Comparison of ENCODE assay signal across 8 cellular contexts in the genomic region with DNA sequence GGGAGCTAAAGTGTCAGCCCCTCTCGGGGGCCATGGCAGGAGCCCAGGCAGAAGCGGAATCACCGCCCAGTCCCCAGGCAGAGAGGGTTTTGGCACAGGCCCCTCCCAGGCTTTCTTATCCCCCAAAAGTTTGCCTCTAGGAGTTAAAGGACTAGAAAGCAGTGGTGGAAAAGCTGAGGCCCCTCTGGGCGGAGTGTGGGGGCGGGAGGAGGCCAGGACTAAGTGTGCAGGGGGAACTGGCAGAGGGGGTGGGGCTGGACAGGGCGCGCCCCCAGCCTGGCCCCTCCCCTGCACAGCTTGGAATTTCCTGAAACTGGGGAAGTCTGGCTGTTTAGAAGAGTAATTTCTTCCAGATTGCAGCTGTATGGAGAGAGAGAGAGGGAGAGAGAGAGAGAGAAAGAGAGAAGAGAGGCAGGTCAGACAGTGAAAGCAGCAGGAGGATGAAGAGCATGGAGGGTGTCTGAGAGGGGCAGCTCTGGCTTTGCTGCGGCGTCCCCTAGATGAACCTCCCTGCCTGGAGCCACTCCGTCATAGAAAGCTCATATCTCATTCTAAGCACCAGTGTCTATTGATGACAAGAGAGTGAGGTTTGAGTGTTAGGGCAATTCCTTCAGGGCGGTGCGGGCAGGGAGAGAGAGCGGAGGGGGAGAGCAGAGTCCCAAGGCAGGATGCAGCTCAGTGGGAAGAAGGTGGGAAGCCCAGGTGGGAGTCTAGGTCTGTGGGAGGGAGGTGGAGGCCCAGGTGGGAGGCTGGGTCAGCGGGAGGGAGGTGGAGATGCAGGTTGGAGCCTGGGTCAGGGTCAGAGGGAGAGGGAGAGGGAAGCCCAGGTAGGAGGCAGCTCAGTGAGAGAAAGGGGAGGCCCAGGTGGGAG.
DNase-seq lines count a peak whose midpoint lies in the region; ATAC-seq and TF ChIP-seq lines count a peak whose summit lies in the region.

A gene with protein sequence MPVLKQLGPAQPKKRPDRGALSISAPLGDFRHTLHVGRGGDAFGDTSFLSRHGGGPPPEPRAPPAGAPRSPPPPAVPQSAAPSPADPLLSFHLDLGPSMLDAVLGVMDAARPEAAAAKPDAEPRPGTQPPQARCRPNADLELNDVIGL (minus strand): TSS at position 226 of the 871 bp plus-strand sequence. CDS start 7,749 bp downstream, outside the sequence.

- TF ChIP-seq CTCF in AG10803 (conservative IDR thresholded peaks at IDR 0.05; ENCODE audit: low read length), result no peak

- H3K9ac ChIP-seq in mucosa of rectum (ENCODE audit: low read depth in 1 of 2, low read length in 2 of 2), result peak within 1 kb of the TSS; percentile 82 to 87

- peaks cover 22 to 33% of the 10 kb centered on the region in 2 donors for H3K4me1 ChIP-seq in mucosa of rectum (ENCODE audit: control insufficient read depth in 2 of 2, insufficient read depth in 2 of 2, low read length in 2 of 2)

- H3K27ac ChIP-seq in mucosa of rectum (ENCODE audit: low read depth in 2 of 2, low read length in 2 of 2), result peak within 1 kb of the TSS; percentile 89 to 96

- DNase-seq in AG10803 (ENCODE audit: low read depth) (peak; percentile 90), OCI-M1 (lab: John Stamatoyannopoulos, UW) (peak; percentile 65), epidermal melanocyte (ENCODE audit: insufficient read length, low spot score) (peak; percentile 94), hypothalamus (lab: John Stamatoyannopoulos, UW) (no peak), midbrain (lab: John Stamatoyannopoulos, UW) (no peak)

- H3K4me3 ChIP-seq in AG10803 (ENCODE audit: low read length) (peak within 1 kb of the TSS; percentile 67), mucosa of rectum (ENCODE audit: low read length in 2 of 2) (peak within 1 kb of the TSS; percentile 72 to 83)

- H3K36me3 ChIP-seq in mucosa of rectum (ENCODE audit: control insufficient read depth in 2 of 2, insufficient read depth in 2 of 2, low read length in 2 of 2), result peaks cover 0 to 4% of the 10 kb centered on the region in 2 donors

- no peak for TF ChIP-seq POLR2A in GM18505 (IDR thresholded peaks at IDR 0.05; ENCODE audit: borderline replicate concordance, extremely low read depth, insufficient read depth, insufficient read length)

- H3K27me3 ChIP-seq in mucosa of rectum (ENCODE audit: control insufficient read depth in 2 of 2, insufficient read depth in 2 of 2, low read length in 2 of 2), result peaks cover 0 to 5% of the 10 kb centered on the region in 2 donors

- no peaks in the 10 kb centered on the region for H3K9me3 ChIP-seq in mucosa of rectum (ENCODE audit: control insufficient read depth in 2 of 2, low read length in 2 of 2)

- ATAC-seq in HG03280 (IDR thresholded peaks at IDR 0.05; ENCODE audit: unreplicated experiment) (no peak), GM18505 (IDR thresholded peaks at IDR 0.05; ENCODE audit: unreplicated experiment) (no peak)

Comparison
In these comparisons a context has a peak if more than half of its experiments do, and no peak if none do; other contexts are left out.
1. DNase-seq: peak in AG10803 (single experiment), OCI-M1 (single experiment) and epidermal melanocyte (single experiment); none in hypothalamus (0 of 51) and midbrain (single experiment).